Comparison of ENCODE assay signal across 24 cellular contexts in genomic region chr4:73852771-73853170, GRCh38. TPM values are rescaled to one million over a fixed set of nuclear protein-coding genes. Genes with fewer than 3 reads are reported as not detected.
"Had no signal": no experiment of that assay in that cellular context is flagged by ENCODE, and none has a peak within 500 bp of the region (broad histone marks: within the 10 kb centered on the region; RNA-seq: fewer than 3 reads in every experiment).

No MANE protein-coding gene starts in this region.

- H2AFZ ChIP-seq: parathyroid adenoma had no signal

- H3K4me3 ChIP-seq: cardiac muscle cell, mucosa of descending colon, thyroid gland had no signal

- H3K79me2 ChIP-seq: parathyroid adenoma had no signal

- H3K27me3 ChIP-seq: thyroid gland had no signal

- H3K27ac Mint-ChIP-seq: effector memory CD8-positive, alpha-beta T cell; naive B cell had no signal

- H3K4me1 ChIP-seq: parathyroid adenoma, thyroid gland had no signal

- DNase-seq: activated CD4-positive, alpha-beta T cell treated with anti-CD3 and anti-CD28 coated beads, Interleukin-2, amount 50 U/mL, for 1 hour; activated CD4-positive, CD25-positive, alpha-beta regulatory T cell treated with anti-CD3 and anti-CD28 coated beads, Interleukin-2, amount 50 U/mL, for 72 hours; activated CD8-positive, alpha-beta memory T cell treated with anti-CD3 and anti-CD28 coated beads for 24 hours; activated CD8-positive, alpha-beta memory T cell treated with anti-CD3 and anti-CD28 coated beads, Interleukin-2, amount 50 U/mL, for 48 hours; activated effector memory CD4-positive, alpha-beta T cell treated with Interleukin-2 at 50 U/mL for 16 hours; activated naive CD4-positive, alpha-beta T cell treated with anti-CD3 and anti-CD28 coated beads, Interleukin-2, amount 50 U/mL, for 16 hours; activated T-cell treated with anti-CD3 and anti-CD28 coated beads, Interleukin-2, amount 50 U/mL, for 48 hours; effector memory CD8-positive, alpha-beta T cell; foreskin melanocyte; mesenchymal stem cell; naive B cell; stimulated activated CD4-positive, alpha-beta T cell treated with anti-CD3 and anti-CD28 coated beads, Interleukin-4, amount 100 ng/mL, for 24 hours; stimulated activated naive CD4-positive, alpha-beta T cell; T-helper 1 cell; T-helper 9 cell had no signal

- H3K9me3 ChIP-seq: mucosa of descending colon, thyroid gland had no signal

- H3K4me1 Mint-ChIP-seq: naive B cell, neural crest cell had no signal

- ATAC-seq: effector memory CD8-positive, alpha-beta T cell had no signal

- H3K27ac ChIP-seq: cardiac muscle cell, parathyroid adenoma, thyroid gland had no signal

- H3K36me3 Mint-ChIP-seq: naive B cell had no signal

- H3K9ac ChIP-seq: parathyroid adenoma had no signal

- H3K9me3 Mint-ChIP-seq: effector memory CD8-positive, alpha-beta T cell; naive B cell; neural crest cell had no signal

- H3K36me3 ChIP-seq: cardiac muscle cell, thyroid gland had no signal

- H3K4me3 Mint-ChIP-seq: effector memory CD8-positive, alpha-beta T cell; naive B cell; neural crest cell had no signal

RNA-seq across cellular contexts. Expression of gene PF4V1, which starts 0.3 kb away (rescaled TPM):
- total RNA-seq: cardiac muscle cell, chondrocyte, mucosa of descending colon, neural crest cell, sciatic nerve, thyroid gland, urinary bladder had no signal
- polyA plus RNA-seq: adipose tissue, cardiac muscle cell, urinary bladder had no signal

RNA-seq across cellular contexts. Expression of gene CXCL6, which starts 16.3 kb away (rescaled TPM):
- total RNA-seq: cardiac muscle cell, chondrocyte, neural crest cell, thyroid gland had no signal
- polyA plus RNA-seq: cardiac muscle cell, urinary bladder had no signal

RNA-seq across cellular contexts. Expression of gene CXCL1, which starts 16.4 kb away (rescaled TPM):
- total RNA-seq: cardiac muscle cell, neural crest cell had no signal
- polyA plus RNA-seq: cardiac muscle cell had no signal
